ENCODE assay signal across 8 cellular contexts in genomic region chr2:61535449-61535848, GRCh38. TPM values are rescaled to one million over a fixed set of nuclear protein-coding genes. Genes with fewer than 3 reads are reported as not detected.
DNase-seq lines count a peak whose midpoint lies in the region; ATAC-seq, FAIRE-seq and TF ChIP-seq lines count a peak whose summit lies in the region.

No MANE protein-coding gene starts in this region.

- H3K4me2 ChIP-seq in A549: peak overlapping the region; percentile 84

- no peaks in the 10 kb centered on the region for H3K9me3 ChIP-seq in A549
- no peaks in the 10 kb centered on the region for H3K9me3 ChIP-seq in mesodermal cell (ENCODE audit: control insufficient read depth, low read length)

- H3K27ac Mint-ChIP-seq in HFFc6 (peak overlapping the region; percentile 95), MCF 10A (ENCODE audit: low read depth, unreplicated experiment) (peak overlapping the region; percentile 82)

- no peak for ATAC-seq in A549

- DNase-seq in A549 (ENCODE audit: low read depth in 1 of 2, low spot score in 1 of 2) (no peak), HFFc6 (no peak), MCF 10A (ENCODE audit: unreplicated experiment) (no peak), NCI-H2171 treated with DMSO at 0.1 percent for 48 hours (lab: John Stamatoyannopoulos, UW) (no peak), NCI-H187 (lab: John Stamatoyannopoulos, UW) (no peak), putamen (ENCODE audit: low spot score) (no peak)
- DNase-seq in stimulated activated CD4-positive, alpha-beta T cell treated with anti-CD3 and anti-CD28 coated beads, Interleukin-4, amount 100 ng/mL, for 1 hour: no peak

- TF ChIP-seq CTCF in A549 (IDR thresholded peaks at IDR 0.05) (no peak), HFFc6 (IDR thresholded peaks at IDR 0.05) (no peak), MCF 10A (IDR thresholded peaks at IDR 0.05; ENCODE audit: unreplicated experiment) (no peak)

- intact Hi-C loops in MCF 10A (cut with micrococcal nuclease): loop anchor here (5.0 to 10.0 kb wide), 2 partner anchors 122 to 359 kb away; no protein-coding TSS in a partner anchor

- POLR2A ChIA-PET in A549 (lab: Yijun Ruan, JAX): interaction anchor here (1.7 kb wide), 1 partner anchor 318 kb away, joined by 4 read pairs; the partner anchor contains the start of gene FAM161A
- POLR2A ChIA-PET in MCF 10A (lab: Yijun Ruan, JAX): interaction anchor here (0.8 to 6.4 kb wide), 15 partner anchors 9 to 319 kb away, joined by 3 to 112 read pairs (median 4); partner anchors contain the start of gene FAM161A

- TF ChIP-seq POLR2A in A549 (IDR thresholded peaks at IDR 0.05; ENCODE audit: low read length): no peak

- 19% methylated on average over 5 of the region's 5 CpGs for WGBS in A549 (ENCODE audit: missing lambda C conversion rate)
- WGBS in mesodermal cell (ENCODE audit: insufficient coverage in 2 of 2), 2 experiments: no CpG with 5 or more reads among the region's 5 CpGs

- H3K36me3 Mint-ChIP-seq in HFFc6 (ENCODE audit: low read depth): peaks cover 17% of the 10 kb centered on the region
- H3K36me3 Mint-ChIP-seq in MCF 10A (ENCODE audit: insufficient read depth, unreplicated experiment): peaks cover 28% of the 10 kb centered on the region

- no peak for TF ChIP-seq RAD21 in A549 (conservative IDR thresholded peaks at IDR 0.05 in 1 of 2, IDR thresholded peaks at IDR 0.05 in 1 of 2)

- FAIRE-seq in A549 (lab: Jason Lieb, UNC): no peak

- H3K4me3 ChIP-seq in A549 (peak overlapping the region; percentile 83), mesodermal cell (ENCODE audit: extremely low read depth, insufficient read depth, low read length, poor library complexity, severe bottlenecking) (peak overlapping the region; percentile 84)

- TF ChIP-seq EP300 in A549 (IDR thresholded peaks at IDR 0.05): no peak

- H3K9me3 Mint-ChIP-seq in HFFc6: peaks cover 4% of the 10 kb centered on the region; the same call in 1 of the 2 replicates
- no peaks in the 10 kb centered on the region for H3K9me3 Mint-ChIP-seq in MCF 10A (ENCODE audit: unreplicated experiment)

- H3K4me3 Mint-ChIP-seq in HFFc6 (peak overlapping the region; percentile 98), MCF 10A (ENCODE audit: unreplicated experiment) (peak overlapping the region; percentile 88)

- no TSS peak for BruUV-seq in MCF 10A (replicated peaks; lab: Mats Ljungman, UMichigan)

- H3K27me3 Mint-ChIP-seq in HFFc6 (ENCODE audit: insufficient read depth) (peaks cover 12% of the 10 kb centered on the region), MCF 10A (ENCODE audit: insufficient read depth, unreplicated experiment) (no peaks in the 10 kb centered on the region)

- peaks cover 25% of the 10 kb centered on the region for H3K36me3 ChIP-seq in mesodermal cell (ENCODE audit: control insufficient read depth, insufficient read depth, low read length)

- H3K27ac ChIP-seq in A549 (peak overlapping the region; percentile 62 to 97; a peak in 5 of 6 replicates), mesodermal cell (ENCODE audit: low read depth, low read length, severe bottlenecking) (peak overlapping the region; percentile 99)

- CTCF ChIA-PET in A549 (lab: Yijun Ruan, JAX) (interaction anchor here (0.9 to 1.9 kb wide), 2 partner anchors 86 to 100 kb away, joined by 3 to 9 read pairs; no protein-coding TSS in a partner anchor), MCF 10A (lab: Yijun Ruan, JAX) (interaction anchor here (0.6 to 1.6 kb wide), 5 partner anchors 13 to 255 kb away, joined by 3 to 7 read pairs (median 3); no protein-coding TSS in a partner anchor)

- H3K4me1 ChIP-seq in A549 (peaks cover 47% of the 10 kb centered on the region), mesodermal cell (ENCODE audit: control insufficient read depth, insufficient read depth, low read length, poor library complexity, severe bottlenecking) (peaks cover 6% of the 10 kb centered on the region)

- peaks cover 26% of the 10 kb centered on the region for H3K4me1 Mint-ChIP-seq in HFFc6 (ENCODE audit: low read depth)
- peaks cover 5% of the 10 kb centered on the region for H3K4me1 Mint-ChIP-seq in MCF 10A (ENCODE audit: insufficient read depth, unreplicated experiment)

TF ChIP-seq in A549, 52 proteins besides CTCF, POLR2A, EP300 and RAD21:
- TF ChIP-seq PBX3 (IDR thresholded peaks at IDR 0.05) (no peak), HOXB13 (CRISPR knock-in tag; IDR thresholded peaks at IDR 0.05; ENCODE audit: low read depth) (no peak), FOSL2 (IDR thresholded peaks at IDR 0.05) (no peak), FOSL2 (CRISPR knock-in tag; IDR thresholded peaks at IDR 0.05) (peak; percentile 75)

RNA-seq across cellular contexts. Expression of gene XPO1, which starts 2.7 kb away (rescaled TPM):
- polyA plus RNA-seq in A549 (2011; rRNA removed): 173 and 216 TPM in 2 replicates
- polyA plus RNA-seq in A549 (2012; cell fraction: cytosol; rRNA removed): 52.6 and 56.2 TPM in 2 replicates
- 41.9 and 72.3 TPM in 2 replicates for polyA plus RNA-seq in A549 (2012; cell fraction: nucleus; rRNA removed)
- 152 to 154 TPM (median 153 TPM) in 3 replicates for polyA plus RNA-seq in A549 (2017; fragmentation: RNase III; extraction: RNeasy Plus Mini Kit Qiagen cat#74134 plus additional on column Dnase treatment)
- polyA minus RNA-seq in A549 (2011; rRNA and poly(A)+ RNA removed): 77.7 and 97.4 TPM in 2 replicates
- total RNA-seq in HFFc6 (2021; fragmentation: NEBNext Ultra II Directional; extraction: Animal tissue kit (Norgen Biotek cat#: 25700)): 100 to 1,000 TPM; 114 to 158 (median 139) TPM
- 131 and 148 TPM in 2 replicates for total RNA-seq in MCF 10A (2022)
- polyA plus RNA-seq in mesodermal cell (2013, experiment 1 of 2): 165 TPM
- polyA plus RNA-seq in mesodermal cell (2013, experiment 2 of 2): 188 TPM
